9 cellular contexts compared by ENCODE assay signal in genomic region chr17:75459590-75460267, GRCh38. TPM values are rescaled to one million over a fixed set of nuclear protein-coding genes. Genes with fewer than 3 reads are reported as not detected.
DNase-seq lines count a peak whose midpoint lies in the region; ATAC-seq and TF ChIP-seq lines count a peak whose summit lies in the region.
"Had no signal": no experiment of that assay in that cellular context is flagged by ENCODE, and none has a peak within 500 bp of the region (broad histone marks: within the 10 kb centered on the region; RNA-seq: fewer than 3 reads in every experiment).

No MANE protein-coding gene starts in this region.

- 67% methylated on average over 9 of the region's 9 CpGs for WGBS in right cardiac atrium

- peaks cover 48% of the 10 kb centered on the region for H3K4me1 Mint-ChIP-seq in stimulated activated memory B cell treated with anti-CD40 and anti-IgM and Interleukin-4, amounts not matched to agents 10 μg/mL and 1 μg/mL and 100 μg/mL, for 72 hours

- H3K4me3 Mint-ChIP-seq in stimulated activated memory B cell treated with anti-CD40 and anti-IgM and Interleukin-4, amounts not matched to agents 10 μg/mL and 1 μg/mL and 100 μg/mL, for 72 hours = no peak overlapping the region

- TF ChIP-seq CTCF in RWPE2 (IDR thresholded peaks at IDR 0.05; ENCODE audit: poor library complexity, severe bottlenecking) = no peak

- H3K27me3 Mint-ChIP-seq in stimulated activated memory B cell treated with anti-CD40 and anti-IgM and Interleukin-4, amounts not matched to agents 10 μg/mL and 1 μg/mL and 100 μg/mL, for 72 hours = no peaks in the 10 kb centered on the region

- H3K4me1 ChIP-seq in RWPE2 (ENCODE audit: insufficient read depth, poor library complexity, severe bottlenecking) = peaks cover 7% of the 10 kb centered on the region
- H3K4me1 ChIP-seq in right cardiac atrium (ENCODE audit: control insufficient read depth, insufficient read depth, low read length) = peaks cover 2% of the 10 kb centered on the region

- no peak overlapping the region for H3K27ac ChIP-seq in RWPE2 (ENCODE audit: poor library complexity, severe bottlenecking)
- peak overlapping the region; percentile 20 for H3K27ac ChIP-seq in right cardiac atrium (ENCODE audit: low read length)
- H3K27ac ChIP-seq: body of pancreas had no signal

- ATAC-seq in HG03108 (IDR thresholded peaks at IDR 0.05; ENCODE audit: unreplicated experiment) = peak; percentile 33
- peak; percentile 33; the same call in 2 of the 3 replicates for ATAC-seq in RWPE2 (ENCODE audit: low read depth)
- ATAC-seq in right cardiac atrium = no peak
- no peak for ATAC-seq in stimulated activated memory B cell treated with anti-CD40 and anti-IgM and Interleukin-4, amounts not matched to agents 10 μg/mL and 1 μg/mL and 100 μg/mL, for 72 hours
- ATAC-seq in sciatic nerve = no peak
- no peak for ATAC-seq in HG02973 (IDR thresholded peaks at IDR 0.05; ENCODE audit: unreplicated experiment)
- ATAC-seq: body of pancreas had no signal

- H3K9me3 Mint-ChIP-seq in stimulated activated memory B cell treated with anti-CD40 and anti-IgM and Interleukin-4, amounts not matched to agents 10 μg/mL and 1 μg/mL and 100 μg/mL, for 72 hours = no peaks in the 10 kb centered on the region

- no peak overlapping the region for H3K4me3 ChIP-seq in RWPE2 (ENCODE audit: severe bottlenecking)
- no peak overlapping the region for H3K4me3 ChIP-seq in right cardiac atrium (ENCODE audit: low read length)
- H3K4me3 ChIP-seq: body of pancreas had no signal

- H3K9me3 ChIP-seq in RWPE2 (ENCODE audit: severe bottlenecking) (no peaks in the 10 kb centered on the region), right cardiac atrium (ENCODE audit: control insufficient read depth, low read length) (no peaks in the 10 kb centered on the region)
- H3K9me3 ChIP-seq: body of pancreas had no signal

- DNase-seq in RWPE2 (ENCODE audit: low spot score) = no peak
- DNase-seq in right cardiac atrium = no peak
- DNase-seq in sciatic nerve (ENCODE audit: low spot score) = no peak
- DNase-seq in cortex of kidney (lab: John Stamatoyannopoulos, UW) = no peak
- no peak for DNase-seq in foreskin melanocyte

- no peaks in the 10 kb centered on the region for H3K36me3 Mint-ChIP-seq in stimulated activated memory B cell treated with anti-CD40 and anti-IgM and Interleukin-4, amounts not matched to agents 10 μg/mL and 1 μg/mL and 100 μg/mL, for 72 hours

- H3K27me3 ChIP-seq in RWPE2 (ENCODE audit: insufficient read depth, poor library complexity, severe bottlenecking) (no peaks in the 10 kb centered on the region), right cardiac atrium (ENCODE audit: control insufficient read depth, insufficient read depth) (no peaks in the 10 kb centered on the region)
- H3K27me3 ChIP-seq: body of pancreas had no signal

- no peaks in the 10 kb centered on the region for H3K36me3 ChIP-seq in RWPE2 (ENCODE audit: low read depth)

- intact Hi-C loops in right cardiac atrium (cut with DNase I) = no loop called here
- intact Hi-C loops in sciatic nerve (cut with DNase I) = no loop called here

- H3K27ac Mint-ChIP-seq in stimulated activated memory B cell treated with anti-CD40 and anti-IgM and Interleukin-4, amounts not matched to agents 10 μg/mL and 1 μg/mL and 100 μg/mL, for 72 hours = peak overlapping the region; percentile 7

RNA-seq across cellular contexts. Expression of gene TMEM94, which starts 3.3 kb away (rescaled TPM):
- total RNA-seq in right cardiac atrium (10 to 100 TPM; 40.3 to 54.6 (median 50.3) TPM), sciatic nerve (86.8 TPM)
- polyA plus RNA-seq in right cardiac atrium = 41.0 TPM

RNA-seq across cellular contexts. Expression of gene GRB2, which starts 54.3 kb away (rescaled TPM):
- total RNA-seq in right cardiac atrium (100 to 1,000 TPM; 104 to 150 (median 123) TPM), sciatic nerve (90.4 TPM)
- polyA plus RNA-seq in right cardiac atrium = 66.7 TPM

RNA-seq across cellular contexts. Expression of gene CASKIN2, which starts 55.6 kb away (rescaled TPM):
- 10 to 100 TPM; 38.0 to 50.4 (median 46.4) TPM for total RNA-seq in right cardiac atrium
- polyA plus RNA-seq in right cardiac atrium = 25.9 TPM
- 127 TPM for total RNA-seq in sciatic nerve

RNA-seq across cellular contexts. Expression of gene TSEN54, which starts 56.6 kb away (rescaled TPM):
- total RNA-seq in right cardiac atrium = 1 to 10 TPM; 5.9 to 7.1 (median 6.8) TPM
- polyA plus RNA-seq in right cardiac atrium = 9.6 TPM
- total RNA-seq in sciatic nerve = 26.1 TPM

Comparison
In these comparisons a context has a peak if more than half of its experiments do, and no peak if none do; other contexts are left out.
1. ATAC-seq: peak in HG03108 (single experiment) and RWPE2 (single experiment); none in right cardiac atrium (0 of 2), stimulated activated memory B cell treated with anti-CD40 and anti-IgM and Interleukin-4, amounts not matched to agents 10 μg/mL and 1 μg/mL and 100 μg/mL, for 72 hours (single experiment), sciatic nerve (single experiment) and HG02973 (single experiment).